17 cellular contexts compared by ENCODE assay signal in the genomic region with DNA sequence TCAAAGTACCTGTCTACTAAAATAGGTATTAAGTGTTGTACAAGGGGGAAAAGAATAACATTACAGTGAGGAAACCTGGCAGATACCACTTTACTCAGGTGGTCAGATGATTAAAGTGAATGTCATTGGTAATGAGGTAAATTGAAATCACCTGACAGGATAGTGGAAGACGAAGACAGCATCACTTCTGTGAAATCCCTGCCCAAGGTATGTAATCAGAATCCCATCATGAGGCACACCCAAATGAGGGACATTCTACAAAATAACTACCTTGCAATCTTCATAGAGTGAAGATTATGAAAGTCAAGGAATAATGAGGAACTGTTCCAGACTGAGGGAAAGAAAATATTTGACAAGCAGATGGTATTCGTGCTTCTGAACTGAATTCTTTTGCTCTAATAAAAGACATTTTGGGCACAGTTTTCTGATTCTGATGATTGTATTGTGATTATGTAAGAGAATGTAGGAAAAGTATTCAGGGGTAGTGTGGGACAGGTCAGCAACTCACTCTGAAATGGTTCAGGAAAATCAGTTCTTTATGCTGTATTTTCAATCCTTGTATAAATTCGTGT. TPM values are rescaled to one million over a fixed set of nuclear protein-coding genes. Genes with fewer than 3 reads are reported as not detected.
DNase-seq lines count a peak whose midpoint lies in the region; ATAC-seq and TF ChIP-seq lines count a peak whose summit lies in the region.
"Had no signal": no experiment of that assay in that cellular context is flagged by ENCODE, and none has a peak within 500 bp of the region (broad histone marks: within the 10 kb centered on the region; RNA-seq: fewer than 3 reads in every experiment).

No MANE protein-coding gene starts in this region.

- 53 to 63% methylated on average over 3 of the region's 3 CpGs for WGBS in gastroesophageal sphincter (ENCODE audit: low coverage in 1 of 2), 2 donors

- H3K27ac ChIP-seq in gastroesophageal sphincter, result peak overlapping the region; percentile 69 to 84 (median 78)

- no peak for TF ChIP-seq CTCF in gastroesophageal sphincter (IDR thresholded peaks at IDR 0.05)

- H3K9me3 ChIP-seq in gastroesophageal sphincter, result no peaks in the 10 kb centered on the region

- no peak for TF ChIP-seq EP300 in gastroesophageal sphincter (IDR thresholded peaks at IDR 0.05)

- TF ChIP-seq POLR2A in gastroesophageal sphincter (IDR thresholded peaks at IDR 0.05), result no peak

- no peaks in the 10 kb centered on the region for H3K9me3 Mint-ChIP-seq in activated T-cell treated with anti-CD3 and anti-CD28 coated beads, Interleukin-2, amount 50 U/mL, for 24 hours
- no peaks in the 10 kb centered on the region for H3K9me3 Mint-ChIP-seq in activated naive CD8-positive, alpha-beta T cell (ENCODE audit: low read depth)
- H3K9me3 Mint-ChIP-seq in stimulated activated effector memory CD8-positive, alpha-beta T cell treated with anti-CD3 and anti-CD28 coated beads, Interleukin-12 subunit alpha, Interleukin-12 subunit beta, amount 100 ng/mL, for 72 hours, result no peaks in the 10 kb centered on the region
- H3K9me3 Mint-ChIP-seq: activated CD4-positive, alpha-beta T cell treated with anti-CD3 and anti-CD28 coated beads, Interleukin-2, amount 10 ng/mL, durations not matched to agents 24 days and 14 days had no signal

- DNase-seq in activated T-cell treated with anti-CD3 and anti-CD28 coated beads, Interleukin-2, amount 50 U/mL, for 24 hours, result no peak
- DNase-seq in activated T-cell treated with anti-CD3 and anti-CD28 coated beads, Interleukin-2, amount 50 U/mL, for 48 hours, result no peak
- DNase-seq in stimulated activated effector memory CD8-positive, alpha-beta T cell treated with anti-CD3 and anti-CD28 coated beads, Interleukin-12 subunit alpha, Interleukin-12 subunit beta, amount 100 ng/mL, for 72 hours (ENCODE audit: low spot score in 2 of 2), result no peak
- DNase-seq in globus pallidus (ENCODE audit: low spot score), result no peak
- DNase-seq: activated CD4-positive, alpha-beta T cell treated with anti-CD3 and anti-CD28 coated beads, Interleukin-2, amount 10 ng/mL, durations not matched to agents 24 days and 14 days; HCEC 1CT; NCI-H187; NCI-H82; RPMI8226; stimulated activated CD4-positive, alpha-beta T cell treated with anti-CD3 and anti-CD28 coated beads, Interleukin-4, amount 100 ng/mL, for 1 hour had no signal

- peaks cover 63% of the 10 kb centered on the region for H3K36me3 Mint-ChIP-seq in activated T-cell treated with anti-CD3 and anti-CD28 coated beads, Interleukin-2, amount 50 U/mL, for 24 hours (ENCODE audit: low read depth)
- H3K36me3 Mint-ChIP-seq in activated naive CD8-positive, alpha-beta T cell, result peaks cover 22% of the 10 kb centered on the region
- peaks cover 21% of the 10 kb centered on the region for H3K36me3 Mint-ChIP-seq in stimulated activated effector memory CD8-positive, alpha-beta T cell treated with anti-CD3 and anti-CD28 coated beads, Interleukin-12 subunit alpha, Interleukin-12 subunit beta, amount 100 ng/mL, for 72 hours

- peak overlapping the region; percentile 48 for H3K27ac Mint-ChIP-seq in activated T-cell treated with anti-CD3 and anti-CD28 coated beads, Interleukin-2, amount 50 U/mL, for 24 hours
- peak overlapping the region; percentile 86 for H3K27ac Mint-ChIP-seq in activated naive CD8-positive, alpha-beta T cell
- peak overlapping the region; percentile 46 for H3K27ac Mint-ChIP-seq in stimulated activated effector memory CD8-positive, alpha-beta T cell treated with anti-CD3 and anti-CD28 coated beads, Interleukin-12 subunit alpha, Interleukin-12 subunit beta, amount 100 ng/mL, for 72 hours
- H3K27ac Mint-ChIP-seq: activated CD4-positive, alpha-beta T cell treated with anti-CD3 and anti-CD28 coated beads, Interleukin-2, amount 10 ng/mL, durations not matched to agents 24 days and 14 days had no signal

- no peak overlapping the region for H3K4me3 ChIP-seq in gastroesophageal sphincter

- peaks cover 0 to 26% of the 10 kb centered on the region in 2 donors for H3K36me3 ChIP-seq in gastroesophageal sphincter

- ATAC-seq in gastroesophageal sphincter (no peak), HG02678 (IDR thresholded peaks at IDR 0.05; ENCODE audit: unreplicated experiment) (no peak), GM18517 (IDR thresholded peaks at IDR 0.05; ENCODE audit: unreplicated experiment) (no peak)
- ATAC-seq in stimulated activated effector memory CD8-positive, alpha-beta T cell treated with anti-CD3 and anti-CD28 coated beads, Interleukin-12 subunit alpha, Interleukin-12 subunit beta, amount 100 ng/mL, for 72 hours, result no peak

- H3K4me1 ChIP-seq in gastroesophageal sphincter, result peaks cover 19 to 65% (median 19%) of the 10 kb centered on the region in 3 donors

- no peak overlapping the region for H3K4me3 Mint-ChIP-seq in activated T-cell treated with anti-CD3 and anti-CD28 coated beads, Interleukin-2, amount 50 U/mL, for 24 hours
- H3K4me3 Mint-ChIP-seq in activated naive CD8-positive, alpha-beta T cell, result peak overlapping the region; percentile 67
- H3K4me3 Mint-ChIP-seq in stimulated activated effector memory CD8-positive, alpha-beta T cell treated with anti-CD3 and anti-CD28 coated beads, Interleukin-12 subunit alpha, Interleukin-12 subunit beta, amount 100 ng/mL, for 72 hours, result peak overlapping the region; percentile 30
- H3K4me3 Mint-ChIP-seq: activated CD4-positive, alpha-beta T cell treated with anti-CD3 and anti-CD28 coated beads, Interleukin-2, amount 10 ng/mL, durations not matched to agents 24 days and 14 days had no signal

- H3K4me1 Mint-ChIP-seq in activated T-cell treated with anti-CD3 and anti-CD28 coated beads, Interleukin-2, amount 50 U/mL, for 24 hours (ENCODE audit: low read depth), result peaks cover 71% of the 10 kb centered on the region
- peaks cover 82% of the 10 kb centered on the region for H3K4me1 Mint-ChIP-seq in activated naive CD8-positive, alpha-beta T cell (ENCODE audit: low read depth)
- peaks cover 47% of the 10 kb centered on the region for H3K4me1 Mint-ChIP-seq in stimulated activated effector memory CD8-positive, alpha-beta T cell treated with anti-CD3 and anti-CD28 coated beads, Interleukin-12 subunit alpha, Interleukin-12 subunit beta, amount 100 ng/mL, for 72 hours

- H3K27me3 Mint-ChIP-seq in activated T-cell treated with anti-CD3 and anti-CD28 coated beads, Interleukin-2, amount 50 U/mL, for 24 hours, result no peaks in the 10 kb centered on the region
- no peaks in the 10 kb centered on the region for H3K27me3 Mint-ChIP-seq in activated naive CD8-positive, alpha-beta T cell
- H3K27me3 Mint-ChIP-seq: activated CD4-positive, alpha-beta T cell treated with anti-CD3 and anti-CD28 coated beads, Interleukin-2, amount 10 ng/mL, durations not matched to agents 24 days and 14 days had no signal

- H3K27me3 ChIP-seq in gastroesophageal sphincter, result no peaks in the 10 kb centered on the region

RNA-seq across cellular contexts. Expression of gene ARMS2, which starts 33.3 kb away (rescaled TPM):
- not detected for total RNA-seq in gastroesophageal sphincter
- total RNA-seq: A172; activated CD4-positive, alpha-beta T cell treated with anti-CD3 and anti-CD28 coated beads, Interleukin-2, amount 10 ng/mL, durations not matched to agents 24 days and 14 days; LHCN-M2; renal cortical epithelial cell had no signal

RNA-seq across cellular contexts. Expression of gene HTRA1, which starts 40.2 kb away (rescaled TPM):
- 100 to 1,000 TPM; 107 to 137 (median 111) TPM for total RNA-seq in gastroesophageal sphincter
- total RNA-seq: activated CD4-positive, alpha-beta T cell treated with anti-CD3 and anti-CD28 coated beads, Interleukin-2, amount 10 ng/mL, durations not matched to agents 24 days and 14 days had no signal

RNA-seq across cellular contexts. Expression of gene PLEKHA1, which starts 46.6 kb away (rescaled TPM):
- total RNA-seq in gastroesophageal sphincter, result 100 to 1,000 TPM in 2 of 4 donors, 10 to 100 TPM in 2; 62.1 to 125 (median 93.8) TPM
